In the genomic region with DNA sequence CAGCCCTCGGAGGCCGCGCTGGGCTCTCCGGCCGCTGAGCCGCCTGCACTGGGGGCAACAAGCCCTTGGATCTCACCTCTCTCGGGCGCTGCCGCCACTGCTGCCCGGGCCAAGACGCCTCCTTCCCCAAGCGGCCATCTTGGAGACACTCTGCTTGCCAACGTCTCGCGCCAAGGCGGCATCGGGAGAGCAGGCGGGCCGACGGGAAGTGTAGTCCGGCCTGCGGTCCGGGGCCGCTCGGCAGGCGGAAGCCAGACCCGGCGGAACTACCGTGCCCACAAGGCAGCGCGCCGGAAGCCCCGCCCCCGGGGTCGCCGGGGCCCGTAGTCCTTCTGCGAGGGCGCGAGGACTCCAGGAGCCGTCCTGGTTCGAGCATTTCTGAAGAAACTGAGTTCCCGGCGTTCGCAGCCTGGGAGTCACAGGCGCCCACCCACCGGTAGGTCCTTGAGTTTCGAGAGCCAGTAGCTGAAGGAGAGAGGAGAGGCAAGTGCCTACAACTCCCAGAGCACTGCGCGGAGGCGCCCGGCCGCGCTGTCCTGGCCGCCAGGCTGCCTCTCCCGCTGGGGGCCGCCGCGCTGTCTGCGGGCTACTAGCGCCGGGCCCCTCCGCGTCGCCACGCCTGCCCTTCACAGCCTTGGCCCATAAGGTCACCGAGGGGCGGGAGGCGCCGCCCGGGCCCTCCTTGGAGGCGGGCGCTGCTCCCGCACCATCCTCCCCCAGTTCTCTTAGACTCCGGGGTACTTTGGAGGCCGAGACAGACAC, we compare ENCODE assay signal across 1 cellular context.
TF ChIP-seq lines count a peak whose summit lies in the region.

A gene with protein sequence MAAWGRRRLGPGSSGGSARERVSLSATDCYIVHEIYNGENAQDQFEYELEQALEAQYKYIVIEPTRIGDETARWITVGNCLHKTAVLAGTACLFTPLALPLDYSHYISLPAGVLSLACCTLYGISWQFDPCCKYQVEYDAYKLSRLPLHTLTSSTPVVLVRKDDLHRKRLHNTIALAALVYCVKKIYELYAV (minus strand): TSS at position 147 of the 762 bp plus-strand sequence. CDS start 9 bp downstream, at position 138.

TF ChIP-seq in K562, 482 proteins besides CTCF, POLR2A, EP300 and RAD21 (continued from another document):
- TF ChIP-seq, protein P1, sequence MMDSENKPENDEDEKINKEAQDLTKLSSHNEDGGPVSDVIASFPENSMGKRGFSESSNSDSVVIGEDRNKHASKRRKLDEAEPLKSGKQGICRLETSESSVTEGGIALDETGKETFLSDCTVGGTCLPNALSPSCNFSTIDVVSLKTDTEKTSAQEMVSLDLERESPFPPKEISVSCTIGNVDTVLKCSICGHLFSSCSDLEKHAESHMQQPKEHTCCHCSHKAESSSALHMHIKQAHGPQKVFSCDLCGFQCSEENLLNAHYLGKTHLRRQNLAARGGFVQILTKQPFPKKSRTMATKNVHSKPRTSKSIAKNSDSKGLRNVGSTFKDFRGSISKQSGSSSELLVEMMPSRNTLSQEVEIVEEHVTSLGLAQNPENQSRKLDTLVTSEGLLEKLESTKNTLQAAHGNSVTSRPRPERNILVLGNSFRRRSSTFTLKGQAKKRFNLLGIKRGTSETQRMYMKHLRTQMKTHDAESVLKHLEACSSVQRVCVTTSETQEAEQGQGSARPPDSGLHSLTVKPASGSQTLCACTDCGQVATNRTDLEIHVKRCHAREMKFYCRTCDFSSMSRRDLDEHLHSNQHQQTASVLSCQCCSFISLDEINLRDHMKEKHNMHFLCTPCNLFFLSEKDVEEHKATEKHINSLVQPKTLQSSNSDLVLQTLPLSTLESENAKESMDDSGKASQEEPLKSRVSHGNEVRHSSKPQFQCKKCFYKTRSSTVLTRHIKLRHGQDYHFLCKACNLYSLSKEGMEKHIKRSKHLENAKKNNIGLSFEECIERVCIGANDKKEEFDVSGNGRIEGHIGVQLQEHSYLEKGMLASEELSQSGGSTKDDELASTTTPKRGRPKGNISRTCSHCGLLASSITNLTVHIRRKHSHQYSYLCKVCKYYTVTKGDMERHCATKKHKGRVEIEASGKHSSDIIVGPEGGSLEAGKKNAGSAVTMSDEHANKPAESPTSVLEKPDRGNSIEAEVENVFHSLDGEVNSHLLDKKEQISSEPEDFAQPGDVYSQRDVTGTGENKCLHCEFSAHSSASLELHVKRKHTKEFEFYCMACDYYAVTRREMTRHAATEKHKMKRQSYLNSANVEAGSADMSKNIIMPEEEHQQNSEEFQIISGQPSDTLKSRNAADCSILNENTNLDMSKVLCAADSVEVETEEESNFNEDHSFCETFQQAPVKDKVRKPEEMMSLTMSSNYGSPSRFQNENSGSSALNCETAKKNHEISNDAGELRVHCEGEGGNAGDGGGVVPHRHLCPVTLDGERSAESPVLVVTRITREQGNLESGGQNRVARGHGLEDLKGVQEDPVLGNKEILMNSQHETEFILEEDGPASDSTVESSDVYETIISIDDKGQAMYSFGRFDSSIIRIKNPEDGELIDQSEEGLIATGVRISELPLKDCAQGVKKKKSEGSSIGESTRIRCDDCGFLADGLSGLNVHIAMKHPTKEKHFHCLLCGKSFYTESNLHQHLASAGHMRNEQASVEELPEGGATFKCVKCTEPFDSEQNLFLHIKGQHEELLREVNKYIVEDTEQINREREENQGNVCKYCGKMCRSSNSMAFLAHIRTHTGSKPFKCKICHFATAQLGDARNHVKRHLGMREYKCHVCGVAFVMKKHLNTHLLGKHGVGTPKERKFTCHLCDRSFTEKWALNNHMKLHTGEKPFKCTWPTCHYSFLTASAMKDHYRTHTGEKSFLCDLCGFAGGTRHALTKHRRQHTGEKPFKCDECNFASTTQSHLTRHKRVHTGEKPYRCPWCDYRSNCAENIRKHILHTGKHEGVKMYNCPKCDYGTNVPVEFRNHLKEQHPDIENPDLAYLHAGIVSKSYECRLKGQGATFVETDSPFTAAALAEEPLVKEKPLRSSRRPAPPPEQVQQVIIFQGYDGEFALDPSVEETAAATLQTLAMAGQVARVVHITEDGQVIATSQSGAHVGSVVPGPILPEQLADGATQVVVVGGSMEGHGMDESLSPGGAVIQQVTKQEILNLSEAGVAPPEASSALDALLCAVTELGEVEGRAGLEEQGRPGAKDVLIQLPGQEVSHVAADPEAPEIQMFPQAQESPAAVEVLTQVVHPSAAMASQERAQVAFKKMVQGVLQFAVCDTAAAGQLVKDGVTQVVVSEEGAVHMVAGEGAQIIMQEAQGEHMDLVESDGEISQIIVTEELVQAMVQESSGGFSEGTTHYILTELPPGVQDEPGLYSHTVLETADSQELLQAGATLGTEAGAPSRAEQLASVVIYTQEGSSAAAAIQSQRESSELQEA (IDR thresholded peaks at IDR 0.05; ENCODE audit: low read depth): no peak
- TF ChIP-seq, protein P2, sequence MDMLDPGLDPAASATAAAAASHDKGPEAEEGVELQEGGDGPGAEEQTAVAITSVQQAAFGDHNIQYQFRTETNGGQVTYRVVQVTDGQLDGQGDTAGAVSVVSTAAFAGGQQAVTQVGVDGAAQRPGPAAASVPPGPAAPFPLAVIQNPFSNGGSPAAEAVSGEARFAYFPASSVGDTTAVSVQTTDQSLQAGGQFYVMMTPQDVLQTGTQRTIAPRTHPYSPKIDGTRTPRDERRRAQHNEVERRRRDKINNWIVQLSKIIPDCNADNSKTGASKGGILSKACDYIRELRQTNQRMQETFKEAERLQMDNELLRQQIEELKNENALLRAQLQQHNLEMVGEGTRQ (CRISPR knock-in tag; IDR thresholded peaks at IDR 0.05): no peak
- TF ChIP-seq PHF21A (IDR thresholded peaks at IDR 0.05; ENCODE audit: borderline replicate concordance, low read depth) (no peak), RBFOX2 (IDR thresholded peaks at IDR 0.05; ENCODE audit: low read depth, low read length) (peak; percentile 89), HDAC8 (tag; IDR thresholded peaks at IDR 0.05) (no peak), ZNF644 (tag; IDR thresholded peaks at IDR 0.05; ENCODE audit: low read depth) (peak; percentile 93), SPI1 (IDR thresholded peaks at IDR 0.05; ENCODE audit: borderline replicate concordance, low read depth, low read length) (0 out of 2 replicates have a peak, but pooled peaks have one; percentile 18), ZNF79 (CRISPR knock-in tag; IDR thresholded peaks at IDR 0.05; ENCODE audit: low read depth) (peak; percentile 61; the same call in 1 of the 2 replicates), POU5F1 (IDR thresholded peaks at IDR 0.05; ENCODE audit: borderline replicate concordance, low read depth, low read length, partially characterized antibody) (peak; percentile 61), CTBP1 (IDR thresholded peaks at IDR 0.05; ENCODE audit: borderline replicate concordance) (no peak), FOXJ2 (tag; IDR thresholded peaks at IDR 0.05) (0 out of 2 replicates have a peak, but pooled peaks have one; percentile 48), SRSF9 (IDR thresholded peaks at IDR 0.05; ENCODE audit: borderline replicate concordance, low read depth, low read length) (no peak), ZNF143 (CRISPR knock-in tag; IDR thresholded peaks at IDR 0.05) (peak; percentile 94), ZNF184 (CRISPR knock-in tag; IDR thresholded peaks at IDR 0.05) (no peak), ATF7 (IDR thresholded peaks at IDR 0.05) (peak; percentile 52; the same call in 1 of the 2 replicates), GATA2 (CRISPR knock-in tag; IDR thresholded peaks at IDR 0.05) (no peak), NR2F6 (CRISPR knock-in tag; IDR thresholded peaks at IDR 0.05) (no peak), GABPA (tag; conservative IDR thresholded peaks at IDR 0.05; ENCODE audit: low read depth) (peak; percentile 74), SMARCB1 (IDR thresholded peaks at IDR 0.05; ENCODE audit: insufficient read length, low read depth) (no peak), STAG1 (CRISPR knock-in tag; IDR thresholded peaks at IDR 0.05; ENCODE audit: borderline replicate concordance) (no peak), HOXB6 (CRISPR knock-in tag; IDR thresholded peaks at IDR 0.05; ENCODE audit: borderline replicate concordance) (no peak), NFIX (CRISPR knock-in tag; IDR thresholded peaks at IDR 0.05; ENCODE audit: low read depth) (no peak), NELFE (IDR thresholded peaks at IDR 0.05; ENCODE audit: insufficient read depth, insufficient read length) (no peak)
- TF ChIP-seq, protein P3, sequence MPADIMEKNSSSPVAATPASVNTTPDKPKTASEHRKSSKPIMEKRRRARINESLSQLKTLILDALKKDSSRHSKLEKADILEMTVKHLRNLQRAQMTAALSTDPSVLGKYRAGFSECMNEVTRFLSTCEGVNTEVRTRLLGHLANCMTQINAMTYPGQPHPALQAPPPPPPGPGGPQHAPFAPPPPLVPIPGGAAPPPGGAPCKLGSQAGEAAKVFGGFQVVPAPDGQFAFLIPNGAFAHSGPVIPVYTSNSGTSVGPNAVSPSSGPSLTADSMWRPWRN (IDR thresholded peaks at IDR 0.05; ENCODE audit: low read depth): no peak
- TF ChIP-seq, protein P4, sequence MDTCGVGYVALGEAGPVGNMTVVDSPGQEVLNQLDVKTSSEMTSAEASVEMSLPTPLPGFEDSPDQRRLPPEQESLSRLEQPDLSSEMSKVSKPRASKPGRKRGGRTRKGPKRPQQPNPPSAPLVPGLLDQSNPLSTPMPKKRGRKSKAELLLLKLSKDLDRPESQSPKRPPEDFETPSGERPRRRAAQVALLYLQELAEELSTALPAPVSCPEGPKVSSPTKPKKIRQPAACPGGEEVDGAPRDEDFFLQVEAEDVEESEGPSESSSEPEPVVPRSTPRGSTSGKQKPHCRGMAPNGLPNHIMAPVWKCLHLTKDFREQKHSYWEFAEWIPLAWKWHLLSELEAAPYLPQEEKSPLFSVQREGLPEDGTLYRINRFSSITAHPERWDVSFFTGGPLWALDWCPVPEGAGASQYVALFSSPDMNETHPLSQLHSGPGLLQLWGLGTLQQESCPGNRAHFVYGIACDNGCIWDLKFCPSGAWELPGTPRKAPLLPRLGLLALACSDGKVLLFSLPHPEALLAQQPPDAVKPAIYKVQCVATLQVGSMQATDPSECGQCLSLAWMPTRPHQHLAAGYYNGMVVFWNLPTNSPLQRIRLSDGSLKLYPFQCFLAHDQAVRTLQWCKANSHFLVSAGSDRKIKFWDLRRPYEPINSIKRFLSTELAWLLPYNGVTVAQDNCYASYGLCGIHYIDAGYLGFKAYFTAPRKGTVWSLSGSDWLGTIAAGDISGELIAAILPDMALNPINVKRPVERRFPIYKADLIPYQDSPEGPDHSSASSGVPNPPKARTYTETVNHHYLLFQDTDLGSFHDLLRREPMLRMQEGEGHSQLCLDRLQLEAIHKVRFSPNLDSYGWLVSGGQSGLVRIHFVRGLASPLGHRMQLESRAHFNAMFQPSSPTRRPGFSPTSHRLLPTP (IDR thresholded peaks at IDR 0.05; ENCODE audit: borderline replicate concordance, extremely low read depth, insufficient read length): no peak
- TF ChIP-seq, protein P5, sequence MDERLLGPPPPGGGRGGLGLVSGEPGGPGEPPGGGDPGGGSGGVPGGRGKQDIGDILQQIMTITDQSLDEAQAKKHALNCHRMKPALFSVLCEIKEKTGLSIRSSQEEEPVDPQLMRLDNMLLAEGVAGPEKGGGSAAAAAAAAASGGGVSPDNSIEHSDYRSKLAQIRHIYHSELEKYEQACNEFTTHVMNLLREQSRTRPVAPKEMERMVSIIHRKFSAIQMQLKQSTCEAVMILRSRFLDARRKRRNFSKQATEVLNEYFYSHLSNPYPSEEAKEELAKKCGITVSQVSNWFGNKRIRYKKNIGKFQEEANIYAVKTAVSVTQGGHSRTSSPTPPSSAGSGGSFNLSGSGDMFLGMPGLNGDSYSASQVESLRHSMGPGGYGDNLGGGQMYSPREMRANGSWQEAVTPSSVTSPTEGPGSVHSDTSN (CRISPR knock-in tag; IDR thresholded peaks at IDR 0.05; ENCODE audit: low read depth): no peak
- TF ChIP-seq, protein P5 (tag; conservative IDR thresholded peaks at IDR 0.05; ENCODE audit: low read depth): no peak
- TF ChIP-seq, protein P6, sequence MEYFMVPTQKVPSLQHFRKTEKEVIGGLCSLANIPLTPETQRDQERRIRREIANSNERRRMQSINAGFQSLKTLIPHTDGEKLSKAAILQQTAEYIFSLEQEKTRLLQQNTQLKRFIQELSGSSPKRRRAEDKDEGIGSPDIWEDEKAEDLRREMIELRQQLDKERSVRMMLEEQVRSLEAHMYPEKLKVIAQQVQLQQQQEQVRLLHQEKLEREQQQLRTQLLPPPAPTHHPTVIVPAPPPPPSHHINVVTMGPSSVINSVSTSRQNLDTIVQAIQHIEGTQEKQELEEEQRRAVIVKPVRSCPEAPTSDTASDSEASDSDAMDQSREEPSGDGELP (CRISPR knock-in tag; IDR thresholded peaks at IDR 0.05; ENCODE audit: borderline replicate concordance): peak; percentile 62; the same call in 1 of the 2 replicates
- TF ChIP-seq, protein P7, sequence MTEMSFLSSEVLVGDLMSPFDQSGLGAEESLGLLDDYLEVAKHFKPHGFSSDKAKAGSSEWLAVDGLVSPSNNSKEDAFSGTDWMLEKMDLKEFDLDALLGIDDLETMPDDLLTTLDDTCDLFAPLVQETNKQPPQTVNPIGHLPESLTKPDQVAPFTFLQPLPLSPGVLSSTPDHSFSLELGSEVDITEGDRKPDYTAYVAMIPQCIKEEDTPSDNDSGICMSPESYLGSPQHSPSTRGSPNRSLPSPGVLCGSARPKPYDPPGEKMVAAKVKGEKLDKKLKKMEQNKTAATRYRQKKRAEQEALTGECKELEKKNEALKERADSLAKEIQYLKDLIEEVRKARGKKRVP (CRISPR knock-in tag; IDR thresholded peaks at IDR 0.05): peak; percentile 50; the same call in 1 of the 2 replicates
